In genomic region chr1:8496473-8496872, GRCh38 we compare ENCODE assay signal across 10 cellular contexts.
DNase-seq lines count a peak whose midpoint lies in the region; ATAC-seq and TF ChIP-seq lines count a peak whose summit lies in the region.
"Had no signal": no experiment of that assay in that cellular context is flagged by ENCODE, and none has a peak within 500 bp of the region (broad histone marks: within the 10 kb centered on the region; RNA-seq: fewer than 3 reads in every experiment).

No MANE protein-coding gene starts in this region.

- POLR2A ChIA-PET in CD4-positive, alpha-beta memory T cell (lab: Charles Lee; ENCODE audit: partially characterized antibody), result no interaction called here
- POLR2A ChIA-PET in naive thymus-derived CD4-positive, alpha-beta T cell (lab: Charles Lee), result no interaction called here
- POLR2A ChIA-PET in GM10248 (lab: Yijun Ruan, JAX), result no interaction called here

- CTCF ChIA-PET in CD4-positive, alpha-beta memory T cell (lab: Charles Lee; ENCODE audit: partially characterized antibody), result no interaction called here
- CTCF ChIA-PET in naive thymus-derived CD4-positive, alpha-beta T cell (lab: Charles Lee), result no interaction called here
- CTCF ChIA-PET in GM10248 (lab: Yijun Ruan, JAX), result interaction anchor here (1.7 kb wide), 1 partner anchor 19 kb away, joined by 7 read pairs; no protein-coding TSS in a partner anchor

- no peaks in the 10 kb centered on the region; the same call in 1 of the 2 replicates for H4K20me1 ChIP-seq in MM.1S (ENCODE audit: insufficient read depth, low read length)

- ATAC-seq in GM19452 (IDR thresholded peaks at IDR 0.05; ENCODE audit: unreplicated experiment), result peak; percentile 53
- ATAC-seq in naive thymus-derived CD4-positive, alpha-beta T cell, result peak; percentile 87

- no peaks in the 10 kb centered on the region for H3K27me3 Mint-ChIP-seq in CD4-positive, alpha-beta memory T cell
- H3K27me3 Mint-ChIP-seq in T-helper 2 cell treated with Interferon-gamma antibody and Interleukin-4, amounts not matched to agents 5 μg/mL and 100 μg/mL, for 36 hours (ENCODE audit: low read depth), result no peaks in the 10 kb centered on the region
- no peaks in the 10 kb centered on the region for H3K27me3 Mint-ChIP-seq in naive thymus-derived CD4-positive, alpha-beta T cell

- H3K36me3 Mint-ChIP-seq in CD4-positive, alpha-beta memory T cell, result peaks cover 29 to 37% of the 10 kb centered on the region in 2 donors
- H3K36me3 Mint-ChIP-seq in T-helper 2 cell treated with Interferon-gamma antibody and Interleukin-4, amounts not matched to agents 5 μg/mL and 100 μg/mL, for 36 hours (ENCODE audit: low read depth), result peaks cover 55% of the 10 kb centered on the region
- peaks cover 4 to 49% (median 43%) of the 10 kb centered on the region in 5 donors for H3K36me3 Mint-ChIP-seq in naive thymus-derived CD4-positive, alpha-beta T cell

- H3F3A ChIP-seq in MM.1S (ENCODE audit: insufficient read depth, low read length), result no peaks in the 10 kb centered on the region

- H3K9me3 Mint-ChIP-seq in CD4-positive, alpha-beta memory T cell, result peaks cover 0 to 2% (median 0%) of the 10 kb centered on the region in 8 donors
- no peaks in the 10 kb centered on the region for H3K9me3 Mint-ChIP-seq in T-helper 2 cell treated with Interferon-gamma antibody and Interleukin-4, amounts not matched to agents 5 μg/mL and 100 μg/mL, for 36 hours
- no peaks in the 10 kb centered on the region for H3K9me3 Mint-ChIP-seq in naive thymus-derived CD4-positive, alpha-beta T cell

- H3K9me3 ChIP-seq in CD4-positive, alpha-beta memory T cell (ENCODE audit: control insufficient read depth in 1 of 2, low read length in 2 of 2), result no peaks in the 10 kb centered on the region
- H3K9me3 ChIP-seq in naive thymus-derived CD4-positive, alpha-beta T cell (ENCODE audit: control insufficient read depth in 2 of 3, low read length in 3 of 3), result no peaks in the 10 kb centered on the region
- no peaks in the 10 kb centered on the region for H3K9me3 ChIP-seq in MM.1S (replicated peaks; ENCODE audit: insufficient read depth, low read length)
- H3K9me3 ChIP-seq: left lung had no signal

- H3K4me2 ChIP-seq in MM.1S (ENCODE audit: low read depth, low read length), result no peak overlapping the region

- DNase-seq in CD4-positive, alpha-beta memory T cell, result no peak
- no peak for DNase-seq in T-helper 2 cell treated with Interferon-gamma antibody and Interleukin-4, amounts not matched to agents 5 μg/mL and 100 μg/mL, for 36 hours (ENCODE audit: low spot score)
- no peak for DNase-seq in naive thymus-derived CD4-positive, alpha-beta T cell
- DNase-seq in RPMI8226, result no peak
- DNase-seq in MM.1S, result no peak
- no peak for DNase-seq in GM10248 (ENCODE audit: extremely low spot score)
- DNase-seq in NCI-H446 (lab: John Stamatoyannopoulos, UW), result no peak
- DNase-seq: left lung, NCI-H774 had no signal

- no peaks in the 10 kb centered on the region for H3K79me2 ChIP-seq in MM.1S (ENCODE audit: low read length)

- H3K4me1 ChIP-seq in CD4-positive, alpha-beta memory T cell (ENCODE audit: insufficient read depth, low read length), result no peaks in the 10 kb centered on the region
- peaks cover 0 to 9% of the 10 kb centered on the region in 2 donors for H3K4me1 ChIP-seq in naive thymus-derived CD4-positive, alpha-beta T cell (ENCODE audit: control insufficient read depth in 2 of 2, insufficient read depth in 2 of 2, low read length in 2 of 2)
- 0 out of 2 replicates have a peak, but pooled peaks cover 6% of the 10 kb centered on the region for H3K4me1 ChIP-seq in MM.1S (ENCODE audit: low read length)

- H3K27me3 ChIP-seq in CD4-positive, alpha-beta memory T cell (ENCODE audit: insufficient read depth, low read length), result no peaks in the 10 kb centered on the region
- no peaks in the 10 kb centered on the region for H3K27me3 ChIP-seq in naive thymus-derived CD4-positive, alpha-beta T cell (ENCODE audit: control insufficient read depth in 2 of 2, insufficient read depth in 2 of 2, low read length in 2 of 2)
- H3K27me3 ChIP-seq in MM.1S (replicated peaks; ENCODE audit: insufficient read depth, low read length), result no peaks in the 10 kb centered on the region
- H3K27me3 ChIP-seq: left lung had no signal

- H3K27ac ChIP-seq in CD4-positive, alpha-beta memory T cell (ENCODE audit: low read depth, low read length), result no peak overlapping the region
- H3K27ac ChIP-seq in naive thymus-derived CD4-positive, alpha-beta T cell (ENCODE audit: low read depth, low read length), result no peak overlapping the region
- H3K27ac ChIP-seq in MM.1S (ENCODE audit: low read length), result no peak overlapping the region

- TF ChIP-seq CTCF in MM.1S (IDR thresholded peaks at IDR 0.05; ENCODE audit: low read length), result no peak
- TF ChIP-seq CTCF in GM10248 (IDR thresholded peaks at IDR 0.05; ENCODE audit: control extremely low read depth, extremely low read depth, low read depth, missing control alignments), result no peak

- no peak overlapping the region for H3K9ac ChIP-seq in MM.1S (ENCODE audit: low read length)

- H3K27ac Mint-ChIP-seq in CD4-positive, alpha-beta memory T cell, result peak overlapping the region in 4 of 7 donors; percentile 2 to 71 (median 33)
- H3K27ac Mint-ChIP-seq in T-helper 2 cell treated with Interferon-gamma antibody and Interleukin-4, amounts not matched to agents 5 μg/mL and 100 μg/mL, for 36 hours, result peak overlapping the region; percentile 49
- H3K27ac Mint-ChIP-seq in naive thymus-derived CD4-positive, alpha-beta T cell, result peak overlapping the region in 5 of 9 donors; percentile 15 to 63 (median 38)

- no peaks in the 10 kb centered on the region for H3K9me2 ChIP-seq in MM.1S (replicated peaks; ENCODE audit: insufficient read depth, low read length)

- H3K4me3 ChIP-seq in CD4-positive, alpha-beta memory T cell (ENCODE audit: low read length in 2 of 2), result no peak overlapping the region
- no peak overlapping the region for H3K4me3 ChIP-seq in naive thymus-derived CD4-positive, alpha-beta T cell (ENCODE audit: low read length)
- H3K4me3 ChIP-seq in MM.1S (ENCODE audit: low read length), result no peak overlapping the region
- H3K4me3 ChIP-seq: left lung had no signal

- peaks cover 4 to 12% (median 5%) of the 10 kb centered on the region in 4 donors for H3K4me1 Mint-ChIP-seq in CD4-positive, alpha-beta memory T cell
- peaks cover 10% of the 10 kb centered on the region for H3K4me1 Mint-ChIP-seq in T-helper 2 cell treated with Interferon-gamma antibody and Interleukin-4, amounts not matched to agents 5 μg/mL and 100 μg/mL, for 36 hours (ENCODE audit: low read depth)
- peaks cover under 1 to 26% (median 13%) of the 10 kb centered on the region in 7 donors for H3K4me1 Mint-ChIP-seq in naive thymus-derived CD4-positive, alpha-beta T cell

- H3K36me3 ChIP-seq in CD4-positive, alpha-beta memory T cell (ENCODE audit: insufficient read depth, low read length), result no peaks in the 10 kb centered on the region
- H3K36me3 ChIP-seq in naive thymus-derived CD4-positive, alpha-beta T cell (ENCODE audit: control insufficient read depth in 2 of 3, insufficient read depth in 3 of 3, low read length in 3 of 3), result peaks cover 0 to 46% (median 9%) of the 10 kb centered on the region in 3 experiments
- peaks cover 5% of the 10 kb centered on the region; the same call in 1 of the 2 replicates for H3K36me3 ChIP-seq in MM.1S (replicated peaks; ENCODE audit: insufficient read depth, low read length)

- intact Hi-C loops in CD4-positive, alpha-beta memory T cell (cut with micrococcal nuclease), result no loop called here
- intact Hi-C loops in naive thymus-derived CD4-positive, alpha-beta T cell (cut with micrococcal nuclease), result no loop called here

- H3K4me3 Mint-ChIP-seq in CD4-positive, alpha-beta memory T cell, result no peak overlapping the region
- H3K4me3 Mint-ChIP-seq in T-helper 2 cell treated with Interferon-gamma antibody and Interleukin-4, amounts not matched to agents 5 μg/mL and 100 μg/mL, for 36 hours, result no peak overlapping the region
- no peak overlapping the region for H3K4me3 Mint-ChIP-seq in naive thymus-derived CD4-positive, alpha-beta T cell

- H2AFZ ChIP-seq in MM.1S (ENCODE audit: low read length), result no peak overlapping the region
